1 cellular context compared by ENCODE assay signal in the genomic region with DNA sequence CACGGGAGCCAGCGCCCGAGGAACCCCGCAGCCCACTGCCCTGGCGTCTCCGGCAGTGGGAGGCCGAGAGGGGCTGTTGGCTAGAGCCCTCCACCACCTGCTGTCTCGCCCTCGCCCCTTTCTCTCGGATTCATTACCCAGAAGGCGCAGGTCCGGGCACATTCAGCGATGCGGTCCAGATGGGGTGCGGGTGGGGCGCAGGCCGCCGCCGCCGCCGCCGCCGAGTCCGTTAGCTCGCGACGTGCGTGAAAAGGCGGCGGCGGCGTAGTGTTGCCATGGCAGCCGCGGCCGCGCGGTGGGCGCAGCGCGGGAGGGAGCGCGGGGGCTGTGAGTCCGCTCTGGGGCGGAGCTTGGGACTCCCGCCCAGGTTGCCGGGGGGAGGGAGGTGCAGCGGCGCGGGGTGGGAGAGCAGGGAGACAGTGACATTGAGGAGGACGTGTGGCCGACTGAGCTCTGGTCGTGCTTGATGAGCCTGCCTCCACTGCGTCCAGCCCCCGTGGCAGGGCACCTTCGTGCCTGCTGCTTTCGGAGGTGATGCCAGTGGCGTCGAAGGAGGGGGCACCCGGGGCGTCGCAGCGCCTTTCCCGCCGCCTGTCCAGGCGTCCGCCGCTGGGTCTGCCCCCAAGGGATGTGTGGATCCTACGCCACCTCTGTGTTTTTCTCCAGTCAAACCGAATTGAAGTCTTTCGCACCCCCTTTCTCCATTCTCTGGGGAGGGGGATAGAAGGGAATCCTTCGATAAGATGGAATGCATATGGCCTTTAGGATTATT.
A peak's percentile ranks its signal among the peaks of the same experiment; 100 is the strongest.
TF ChIP-seq lines count a peak whose summit lies in the region.

A gene (minus strand): TSS at position 358 of the 772 bp plus-strand sequence. CDS start 23,774 bp downstream, outside the sequence.

TF ChIP-seq in HepG2, 621 proteins besides CTCF, POLR2A, EP300 and RAD21 (continued from another document and continues in another):
- TF ChIP-seq, protein P1, sequence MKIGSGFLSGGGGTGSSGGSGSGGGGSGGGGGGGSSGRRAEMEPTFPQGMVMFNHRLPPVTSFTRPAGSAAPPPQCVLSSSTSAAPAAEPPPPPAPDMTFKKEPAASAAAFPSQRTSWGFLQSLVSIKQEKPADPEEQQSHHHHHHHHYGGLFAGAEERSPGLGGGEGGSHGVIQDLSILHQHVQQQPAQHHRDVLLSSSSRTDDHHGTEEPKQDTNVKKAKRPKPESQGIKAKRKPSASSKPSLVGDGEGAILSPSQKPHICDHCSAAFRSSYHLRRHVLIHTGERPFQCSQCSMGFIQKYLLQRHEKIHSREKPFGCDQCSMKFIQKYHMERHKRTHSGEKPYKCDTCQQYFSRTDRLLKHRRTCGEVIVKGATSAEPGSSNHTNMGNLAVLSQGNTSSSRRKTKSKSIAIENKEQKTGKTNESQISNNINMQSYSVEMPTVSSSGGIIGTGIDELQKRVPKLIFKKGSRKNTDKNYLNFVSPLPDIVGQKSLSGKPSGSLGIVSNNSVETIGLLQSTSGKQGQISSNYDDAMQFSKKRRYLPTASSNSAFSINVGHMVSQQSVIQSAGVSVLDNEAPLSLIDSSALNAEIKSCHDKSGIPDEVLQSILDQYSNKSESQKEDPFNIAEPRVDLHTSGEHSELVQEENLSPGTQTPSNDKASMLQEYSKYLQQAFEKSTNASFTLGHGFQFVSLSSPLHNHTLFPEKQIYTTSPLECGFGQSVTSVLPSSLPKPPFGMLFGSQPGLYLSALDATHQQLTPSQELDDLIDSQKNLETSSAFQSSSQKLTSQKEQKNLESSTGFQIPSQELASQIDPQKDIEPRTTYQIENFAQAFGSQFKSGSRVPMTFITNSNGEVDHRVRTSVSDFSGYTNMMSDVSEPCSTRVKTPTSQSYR (CRISPR knock-in tag; IDR thresholded peaks at IDR 0.05; ENCODE audit: borderline replicate concordance) = no peak
- no peak; the same call in 1 of the 2 replicates for TF ChIP-seq NRL (CRISPR knock-in tag; IDR thresholded peaks at IDR 0.05; ENCODE audit: borderline replicate concordance)
- TF ChIP-seq, protein P2, sequence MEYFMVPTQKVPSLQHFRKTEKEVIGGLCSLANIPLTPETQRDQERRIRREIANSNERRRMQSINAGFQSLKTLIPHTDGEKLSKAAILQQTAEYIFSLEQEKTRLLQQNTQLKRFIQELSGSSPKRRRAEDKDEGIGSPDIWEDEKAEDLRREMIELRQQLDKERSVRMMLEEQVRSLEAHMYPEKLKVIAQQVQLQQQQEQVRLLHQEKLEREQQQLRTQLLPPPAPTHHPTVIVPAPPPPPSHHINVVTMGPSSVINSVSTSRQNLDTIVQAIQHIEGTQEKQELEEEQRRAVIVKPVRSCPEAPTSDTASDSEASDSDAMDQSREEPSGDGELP (IDR thresholded peaks at IDR 0.05; ENCODE audit: borderline replicate concordance, low read depth) = no peak
- no peak for TF ChIP-seq XRCC5 (optimal IDR thresholded peaks at IDR 0.05; ENCODE audit: low read length)
- peak; percentile 58; the same call in 1 of the 2 replicates for TF ChIP-seq ZNF768 (CRISPR knock-in tag; IDR thresholded peaks at IDR 0.05)
- TF ChIP-seq ZSCAN25 (CRISPR knock-in tag; IDR thresholded peaks at IDR 0.05) = peak; percentile 61; the same call in 1 of the 2 replicates
- no peak for TF ChIP-seq HOXD1 (CRISPR knock-in tag; IDR thresholded peaks at IDR 0.05)
- no peak for TF ChIP-seq HOXA5 (CRISPR knock-in tag; IDR thresholded peaks at IDR 0.05)
- TF ChIP-seq, protein P3, sequence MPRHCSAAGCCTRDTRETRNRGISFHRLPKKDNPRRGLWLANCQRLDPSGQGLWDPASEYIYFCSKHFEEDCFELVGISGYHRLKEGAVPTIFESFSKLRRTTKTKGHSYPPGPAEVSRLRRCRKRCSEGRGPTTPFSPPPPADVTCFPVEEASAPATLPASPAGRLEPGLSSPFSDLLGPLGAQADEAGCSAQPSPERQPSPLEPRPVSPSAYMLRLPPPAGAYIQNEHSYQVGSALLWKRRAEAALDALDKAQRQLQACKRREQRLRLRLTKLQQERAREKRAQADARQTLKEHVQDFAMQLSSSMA (CRISPR knock-in tag; IDR thresholded peaks at IDR 0.05) = no peak
- TF ChIP-seq ZMYM4 (CRISPR knock-in tag; IDR thresholded peaks at IDR 0.05) = peak; percentile 53; the same call in 1 of the 2 replicates
- no peak for TF ChIP-seq ZNF737 (CRISPR knock-in tag; IDR thresholded peaks at IDR 0.05; ENCODE audit: borderline replicate concordance)
- peak; percentile 77; the same call in 1 of the 2 replicates for TF ChIP-seq ZKSCAN5 (CRISPR knock-in tag; IDR thresholded peaks at IDR 0.05)
- TF ChIP-seq, protein P4, sequence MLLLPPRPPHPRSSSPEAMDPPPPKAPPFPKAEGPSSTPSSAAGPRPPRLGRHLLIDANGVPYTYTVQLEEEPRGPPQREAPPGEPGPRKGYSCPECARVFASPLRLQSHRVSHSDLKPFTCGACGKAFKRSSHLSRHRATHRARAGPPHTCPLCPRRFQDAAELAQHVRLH (CRISPR knock-in tag; IDR thresholded peaks at IDR 0.05; ENCODE audit: borderline replicate concordance, low read depth) = no peak
- no peak for TF ChIP-seq CENPX (CRISPR knock-in tag; IDR thresholded peaks at IDR 0.05)
- TF ChIP-seq ZNF878 (CRISPR knock-in tag; IDR thresholded peaks at IDR 0.05) = no peak
- peak; percentile 15; the same call in 1 of the 2 replicates for TF ChIP-seq TARDBP (CRISPR knock-in tag; IDR thresholded peaks at IDR 0.05)
- TF ChIP-seq CHCHD3 (CRISPR knock-in tag; IDR thresholded peaks at IDR 0.05) = no peak
- TF ChIP-seq ZNF143 (CRISPR knock-in tag; IDR thresholded peaks at IDR 0.05) = peak; percentile 59; the same call in 1 of the 2 replicates
- peak; percentile 49; the same call in 1 of the 2 replicates for TF ChIP-seq CBFB (CRISPR knock-in tag; IDR thresholded peaks at IDR 0.05)
- TF ChIP-seq FOSL1 (CRISPR knock-in tag; IDR thresholded peaks at IDR 0.05; ENCODE audit: borderline replicate concordance) = no peak
- TF ChIP-seq, protein P5, sequence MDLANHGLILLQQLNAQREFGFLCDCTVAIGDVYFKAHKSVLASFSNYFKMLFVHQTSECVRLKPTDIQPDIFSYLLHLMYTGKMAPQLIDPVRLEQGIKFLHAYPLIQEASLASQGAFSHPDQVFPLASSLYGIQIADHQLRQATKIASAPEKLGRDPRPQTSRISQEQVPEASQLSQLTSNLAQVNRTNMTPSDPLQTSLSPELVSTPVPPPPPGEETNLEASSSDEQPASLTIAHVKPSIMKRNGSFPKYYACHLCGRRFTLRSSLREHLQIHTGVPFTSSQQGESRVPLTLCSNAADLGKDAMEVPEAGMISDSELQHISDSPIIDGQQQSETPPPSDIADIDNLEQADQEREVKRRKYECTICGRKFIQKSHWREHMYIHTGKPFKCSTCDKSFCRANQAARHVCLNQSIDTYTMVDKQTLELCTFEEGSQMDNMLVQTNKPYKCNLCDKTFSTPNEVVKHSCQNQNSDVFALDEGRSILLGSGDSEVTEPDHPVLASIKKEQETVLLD (CRISPR knock-in tag; IDR thresholded peaks at IDR 0.05; ENCODE audit: low read depth) = no peak
- TF ChIP-seq ZFP90 (CRISPR knock-in tag; IDR thresholded peaks at IDR 0.05; ENCODE audit: borderline replicate concordance) = no peak
- TF ChIP-seq ZNF775 (CRISPR knock-in tag; IDR thresholded peaks at IDR 0.05; ENCODE audit: borderline replicate concordance) = no peak
- no peak for TF ChIP-seq POLR2AphosphoS2 (IDR thresholded peaks at IDR 0.05; ENCODE audit: low read depth, low read length)
- no peak for TF ChIP-seq ZBTB1 (CRISPR knock-in tag; IDR thresholded peaks at IDR 0.05; ENCODE audit: borderline replicate concordance)
- TF ChIP-seq RORA (CRISPR knock-in tag; IDR thresholded peaks at IDR 0.05) = no peak
- no peak for TF ChIP-seq TCF12 (IDR thresholded peaks at IDR 0.05)
- no peak for TF ChIP-seq TCF12 (CRISPR knock-in tag; IDR thresholded peaks at IDR 0.05)
- TF ChIP-seq SMARCE1 (IDR thresholded peaks at IDR 0.05; ENCODE audit: borderline replicate concordance) = no peak
- TF ChIP-seq, protein P6, sequence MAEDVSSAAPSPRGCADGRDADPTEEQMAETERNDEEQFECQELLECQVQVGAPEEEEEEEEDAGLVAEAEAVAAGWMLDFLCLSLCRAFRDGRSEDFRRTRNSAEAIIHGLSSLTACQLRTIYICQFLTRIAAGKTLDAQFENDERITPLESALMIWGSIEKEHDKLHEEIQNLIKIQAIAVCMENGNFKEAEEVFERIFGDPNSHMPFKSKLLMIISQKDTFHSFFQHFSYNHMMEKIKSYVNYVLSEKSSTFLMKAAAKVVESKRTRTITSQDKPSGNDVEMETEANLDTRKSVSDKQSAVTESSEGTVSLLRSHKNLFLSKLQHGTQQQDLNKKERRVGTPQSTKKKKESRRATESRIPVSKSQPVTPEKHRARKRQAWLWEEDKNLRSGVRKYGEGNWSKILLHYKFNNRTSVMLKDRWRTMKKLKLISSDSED (CRISPR knock-in tag; IDR thresholded peaks at IDR 0.05) = no peak
- TF ChIP-seq MTF1 (CRISPR knock-in tag; IDR thresholded peaks at IDR 0.05) = no peak
- TF ChIP-seq HMG20B (CRISPR knock-in tag; conservative IDR thresholded peaks at IDR 0.05) = no peak
- TF ChIP-seq, protein P7, sequence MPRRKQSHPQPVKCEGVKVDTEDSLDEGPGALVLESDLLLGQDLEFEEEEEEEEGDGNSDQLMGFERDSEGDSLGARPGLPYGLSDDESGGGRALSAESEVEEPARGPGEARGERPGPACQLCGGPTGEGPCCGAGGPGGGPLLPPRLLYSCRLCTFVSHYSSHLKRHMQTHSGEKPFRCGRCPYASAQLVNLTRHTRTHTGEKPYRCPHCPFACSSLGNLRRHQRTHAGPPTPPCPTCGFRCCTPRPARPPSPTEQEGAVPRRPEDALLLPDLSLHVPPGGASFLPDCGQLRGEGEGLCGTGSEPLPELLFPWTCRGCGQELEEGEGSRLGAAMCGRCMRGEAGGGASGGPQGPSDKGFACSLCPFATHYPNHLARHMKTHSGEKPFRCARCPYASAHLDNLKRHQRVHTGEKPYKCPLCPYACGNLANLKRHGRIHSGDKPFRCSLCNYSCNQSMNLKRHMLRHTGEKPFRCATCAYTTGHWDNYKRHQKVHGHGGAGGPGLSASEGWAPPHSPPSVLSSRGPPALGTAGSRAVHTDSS (CRISPR knock-in tag; conservative IDR thresholded peaks at IDR 0.05) = 0 out of 2 replicates have a peak, but pooled peaks have one; percentile 34
- no peak for TF ChIP-seq ZNF562 (CRISPR knock-in tag; IDR thresholded peaks at IDR 0.05; ENCODE audit: borderline replicate concordance)
- no peak for TF ChIP-seq MZF1 (CRISPR knock-in tag; IDR thresholded peaks at IDR 0.05; ENCODE audit: borderline replicate concordance)
- TF ChIP-seq CHD2 (IDR thresholded peaks at IDR 0.05; ENCODE audit: low read depth, low read length) = peak; percentile 73
- no peak for TF ChIP-seq ZNF607 (CRISPR knock-in tag; IDR thresholded peaks at IDR 0.05; ENCODE audit: borderline replicate concordance)
- TF ChIP-seq ZNF34 (CRISPR knock-in tag; IDR thresholded peaks at IDR 0.05; ENCODE audit: borderline replicate concordance) = no peak
- no peak for TF ChIP-seq NR1H2 (CRISPR knock-in tag; IDR thresholded peaks at IDR 0.05; ENCODE audit: borderline replicate concordance, low read depth)
- TF ChIP-seq, protein P8, sequence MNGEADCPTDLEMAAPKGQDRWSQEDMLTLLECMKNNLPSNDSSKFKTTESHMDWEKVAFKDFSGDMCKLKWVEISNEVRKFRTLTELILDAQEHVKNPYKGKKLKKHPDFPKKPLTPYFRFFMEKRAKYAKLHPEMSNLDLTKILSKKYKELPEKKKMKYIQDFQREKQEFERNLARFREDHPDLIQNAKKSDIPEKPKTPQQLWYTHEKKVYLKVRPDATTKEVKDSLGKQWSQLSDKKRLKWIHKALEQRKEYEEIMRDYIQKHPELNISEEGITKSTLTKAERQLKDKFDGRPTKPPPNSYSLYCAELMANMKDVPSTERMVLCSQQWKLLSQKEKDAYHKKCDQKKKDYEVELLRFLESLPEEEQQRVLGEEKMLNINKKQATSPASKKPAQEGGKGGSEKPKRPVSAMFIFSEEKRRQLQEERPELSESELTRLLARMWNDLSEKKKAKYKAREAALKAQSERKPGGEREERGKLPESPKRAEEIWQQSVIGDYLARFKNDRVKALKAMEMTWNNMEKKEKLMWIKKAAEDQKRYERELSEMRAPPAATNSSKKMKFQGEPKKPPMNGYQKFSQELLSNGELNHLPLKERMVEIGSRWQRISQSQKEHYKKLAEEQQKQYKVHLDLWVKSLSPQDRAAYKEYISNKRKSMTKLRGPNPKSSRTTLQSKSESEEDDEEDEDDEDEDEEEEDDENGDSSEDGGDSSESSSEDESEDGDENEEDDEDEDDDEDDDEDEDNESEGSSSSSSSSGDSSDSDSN (CRISPR knock-in tag; IDR thresholded peaks at IDR 0.05) = peak; percentile 64
- TF ChIP-seq, protein P9, sequence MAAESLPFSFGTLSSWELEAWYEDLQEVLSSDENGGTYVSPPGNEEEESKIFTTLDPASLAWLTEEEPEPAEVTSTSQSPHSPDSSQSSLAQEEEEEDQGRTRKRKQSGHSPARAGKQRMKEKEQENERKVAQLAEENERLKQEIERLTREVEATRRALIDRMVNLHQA (CRISPR knock-in tag; IDR thresholded peaks at IDR 0.05) = no peak
- no peak for TF ChIP-seq ZNF816 (CRISPR knock-in tag; IDR thresholded peaks at IDR 0.05; ENCODE audit: borderline replicate concordance)
- TF ChIP-seq, protein P10, sequence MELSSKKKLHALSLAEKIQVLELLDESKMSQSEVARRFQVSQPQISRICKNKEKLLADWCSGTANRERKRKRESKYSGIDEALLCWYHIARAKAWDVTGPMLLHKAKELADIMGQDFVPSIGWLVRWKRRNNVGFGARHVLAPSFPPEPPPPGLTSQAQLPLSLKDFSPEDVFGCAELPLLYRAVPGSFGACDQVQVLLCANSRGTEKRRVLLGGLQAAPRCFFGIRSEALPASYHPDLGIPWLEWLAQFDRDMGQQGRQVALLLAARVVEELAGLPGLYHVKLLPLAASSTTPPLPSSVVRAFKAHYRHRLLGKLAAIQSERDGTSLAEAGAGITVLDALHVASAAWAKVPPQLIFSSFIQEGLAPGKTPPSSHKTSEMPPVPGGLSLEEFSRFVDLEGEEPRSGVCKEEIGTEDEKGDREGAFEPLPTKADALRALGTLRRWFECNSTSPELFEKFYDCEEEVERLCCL (CRISPR knock-in tag; IDR thresholded peaks at IDR 0.05; ENCODE audit: borderline replicate concordance) = no peak
- TF ChIP-seq ZFP36L2 (CRISPR knock-in tag; IDR thresholded peaks at IDR 0.05) = no peak
- TF ChIP-seq NFYC (CRISPR knock-in tag; IDR thresholded peaks at IDR 0.05) = no peak
- no peak for TF ChIP-seq ZNF326 (CRISPR knock-in tag; IDR thresholded peaks at IDR 0.05; ENCODE audit: borderline replicate concordance)
- peak; percentile 60; the same call in 1 of the 2 replicates for TF ChIP-seq GABPB1 (CRISPR knock-in tag; IDR thresholded peaks at IDR 0.05)
- no peak for TF ChIP-seq CREB1 (IDR thresholded peaks at IDR 0.05)
- TF ChIP-seq CREB1 (CRISPR knock-in tag; IDR thresholded peaks at IDR 0.05) = no peak
- TF ChIP-seq, protein P11, sequence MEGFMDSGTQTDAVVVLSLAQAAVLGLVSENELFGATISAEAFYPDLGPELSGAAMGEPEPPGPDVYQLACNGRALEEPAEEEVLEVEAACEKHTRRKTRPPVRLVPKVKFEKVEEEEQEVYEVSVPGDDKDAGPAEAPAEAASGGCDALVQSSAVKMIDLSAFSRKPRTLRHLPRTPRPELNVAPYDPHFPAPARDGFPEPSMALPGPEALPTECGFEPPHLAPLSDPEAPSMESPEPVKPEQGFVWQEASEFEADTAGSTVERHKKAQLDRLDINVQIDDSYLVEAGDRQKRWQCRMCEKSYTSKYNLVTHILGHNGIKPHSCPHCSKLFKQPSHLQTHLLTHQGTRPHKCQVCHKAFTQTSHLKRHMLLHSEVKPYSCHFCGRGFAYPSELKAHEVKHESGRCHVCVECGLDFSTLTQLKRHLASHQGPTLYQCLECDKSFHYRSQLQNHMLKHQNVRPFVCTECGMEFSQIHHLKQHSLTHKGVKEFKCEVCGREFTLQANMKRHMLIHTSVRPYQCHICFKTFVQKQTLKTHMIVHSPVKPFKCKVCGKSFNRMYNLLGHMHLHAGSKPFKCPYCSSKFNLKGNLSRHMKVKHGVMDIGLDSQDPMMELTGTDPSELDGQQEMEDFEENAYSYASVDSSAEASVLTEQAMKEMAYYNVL (CRISPR knock-in tag; IDR thresholded peaks at IDR 0.05; ENCODE audit: borderline replicate concordance) = no peak
- TF ChIP-seq RBAK (CRISPR knock-in tag; IDR thresholded peaks at IDR 0.05) = no peak
